9 cellular contexts compared by ENCODE assay signal in genomic region chr21:44907966-44908364, GRCh38. TPM values are rescaled to one million over a fixed set of nuclear protein-coding genes. Genes with fewer than 3 reads are reported as not detected.
A peak's percentile ranks its signal among the peaks of the same experiment; 100 is the strongest.
DNase-seq lines count a peak whose midpoint lies in the region; TF ChIP-seq lines count a peak whose summit lies in the region.
"Had no signal": no experiment of that assay in that cellular context is flagged by ENCODE, and none has a peak within 500 bp of the region (broad histone marks: within the 10 kb centered on the region; RNA-seq: fewer than 3 reads in every experiment).

No MANE protein-coding gene starts in this region.

- DNase-seq in Karpas-422 (no peak), amniotic epithelial cell (ENCODE audit: low read depth) (peak; percentile 38), colonic mucosa (no peak), NCI-H82 treated with DMSO at 0.1 percent for 48 hours (lab: John Stamatoyannopoulos, UW; ENCODE audit: unreplicated experiment) (no peak), NCI-H128 (lab: John Stamatoyannopoulos, UW; ENCODE audit: unreplicated experiment) (no peak), NK-92 (lab: John Stamatoyannopoulos, UW; ENCODE audit: unreplicated experiment) (no peak)
- DNase-seq: Caco-2 had no signal

- peaks cover 10% of the 10 kb centered on the region for H3K36me3 ChIP-seq in BLaER1
- peaks cover 24% of the 10 kb centered on the region for H3K36me3 ChIP-seq in Karpas-422 (ENCODE audit: insufficient read depth, low read length)
- H3K36me3 ChIP-seq in muscle layer of colon (ENCODE audit: insufficient read depth, low read length), result no peaks in the 10 kb centered on the region
- no peaks in the 10 kb centered on the region for H3K36me3 ChIP-seq in colonic mucosa

- peaks cover 13% of the 10 kb centered on the region; the same call in 1 of the 2 replicates for H3K79me2 ChIP-seq in Karpas-422 (ENCODE audit: low read length)

- no peaks in the 10 kb centered on the region for H3K9me3 ChIP-seq in BLaER1
- H3K9me3 ChIP-seq in Karpas-422 (ENCODE audit: low read length), result no peaks in the 10 kb centered on the region
- H3K9me3 ChIP-seq in muscle layer of colon (ENCODE audit: low read length), result no peaks in the 10 kb centered on the region
- no peaks in the 10 kb centered on the region for H3K9me3 ChIP-seq in colonic mucosa
- H3K9me3 ChIP-seq: Caco-2 had no signal

- H3K27ac ChIP-seq in BLaER1, result peak overlapping the region; percentile 69
- H3K27ac ChIP-seq in Karpas-422 (ENCODE audit: low read length), result peak overlapping the region; percentile 80
- peak overlapping the region; percentile 99 for H3K27ac ChIP-seq in muscle layer of colon (ENCODE audit: low read depth, low read length)
- H3K27ac ChIP-seq in colonic mucosa, result no peak overlapping the region

- H3K4me3 ChIP-seq in BLaER1 (peak overlapping the region; percentile 23), Karpas-422 (ENCODE audit: low read length) (no peak overlapping the region), muscle layer of colon (ENCODE audit: low read depth in 1 of 2, low read length in 2 of 2) (peak overlapping the region in 1 of 2 donors; percentile 18), colonic mucosa (no peak overlapping the region)

- H3K9ac ChIP-seq in BLaER1 (peak overlapping the region; percentile 54; the same call in 1 of the 2 replicates), Karpas-422 (ENCODE audit: low read length) (peak overlapping the region; percentile 44), muscle layer of colon (ENCODE audit: low read length) (peak overlapping the region; percentile 65), colonic mucosa (ENCODE audit: low read depth in 2 of 2, low read length in 2 of 2) (no peak overlapping the region)

- H3K4me2 ChIP-seq in BLaER1 (peak overlapping the region; percentile 91), Karpas-422 (ENCODE audit: low read depth, low read length, poor library complexity, severe bottlenecking) (peak overlapping the region; percentile 14)

- H3K27me3 ChIP-seq in BLaER1, result no peaks in the 10 kb centered on the region
- H3K27me3 ChIP-seq in Karpas-422 (ENCODE audit: low read length), result no peaks in the 10 kb centered on the region
- H3K27me3 ChIP-seq in muscle layer of colon (ENCODE audit: control insufficient read depth in 1 of 2, insufficient read depth in 2 of 2, low read length in 2 of 2), result no peaks in the 10 kb centered on the region
- no peaks in the 10 kb centered on the region for H3K27me3 ChIP-seq in colonic mucosa

- H4K20me1 ChIP-seq in BLaER1, result peaks cover 5% of the 10 kb centered on the region; the same call in 1 of the 2 replicates
- H4K20me1 ChIP-seq in Karpas-422 (ENCODE audit: insufficient read depth, low read depth, low read length), result no peaks in the 10 kb centered on the region; the same call in 1 of the 2 replicates

- no peak overlapping the region for H2AFZ ChIP-seq in Karpas-422 (ENCODE audit: low read length)

- TF ChIP-seq CTCF in colonic mucosa (IDR thresholded peaks at IDR 0.05), result no peak

- no peaks in the 10 kb centered on the region for H3K9me2 ChIP-seq in Karpas-422 (replicated peaks; ENCODE audit: insufficient read depth, low read length)

- peaks cover 78% of the 10 kb centered on the region for H3K4me1 ChIP-seq in BLaER1
- peaks cover 55% of the 10 kb centered on the region for H3K4me1 ChIP-seq in Karpas-422 (ENCODE audit: low read length)
- peaks cover 51% of the 10 kb centered on the region for H3K4me1 ChIP-seq in muscle layer of colon (ENCODE audit: insufficient read depth, low read length)
- H3K4me1 ChIP-seq in colonic mucosa, result peaks cover 19% of the 10 kb centered on the region
- H3K4me1 ChIP-seq: Caco-2 had no signal

- intact Hi-C loops in colonic mucosa (cut with DNase I), result no loop called here

RNA-seq across cellular contexts. Expression of gene ITGB2, which starts 12.7 kb away (rescaled TPM):
- total RNA-seq in Karpas-422 (2014; rRNA removed; shearing (Covaris generic); ENCODE audit: low replicate concordance), result 252 and 484 TPM in 2 replicates
- total RNA-seq in colonic mucosa, result 10 to 100 TPM; 13.1 to 27.1 TPM

RNA-seq across cellular contexts. Expression of gene SLX9, which starts 31.9 kb away (rescaled TPM):
- total RNA-seq in Karpas-422 (2014; rRNA removed; shearing (Covaris generic); ENCODE audit: low replicate concordance), result 12.2 and 48.7 TPM in 2 replicates
- total RNA-seq in colonic mucosa, result 10 to 100 TPM; 30.6 to 50.1 TPM

RNA-seq across cellular contexts. Expression of gene PTTG1IP, which starts 34.5 kb away (rescaled TPM):
- total RNA-seq in Karpas-422 (2014; rRNA removed; shearing (Covaris generic); ENCODE audit: low replicate concordance), result 37.8 and 44.7 TPM in 2 replicates
- 100 to 1,000 TPM; 218 to 414 TPM for total RNA-seq in colonic mucosa

Comparison
In these comparisons a context has a peak if more than half of its experiments do, and no peak if none do; other contexts are left out.
1. H3K9ac ChIP-seq: peak in BLaER1 (single experiment), Karpas-422 (single experiment) and muscle layer of colon (single experiment); none in colonic mucosa (0 of 2).